Comparison of ENCODE assay signal across 12 cellular contexts in genomic region chr5:54524704-54525103, GRCh38. TPM values are rescaled to one million over a fixed set of nuclear protein-coding genes. Genes with fewer than 3 reads are reported as not detected.
DNase-seq lines count a peak whose midpoint lies in the region; ATAC-seq and TF ChIP-seq lines count a peak whose summit lies in the region.
"Had no signal": no experiment of that assay in that cellular context is flagged by ENCODE, and none has a peak within 500 bp of the region (broad histone marks: within the 10 kb centered on the region; RNA-seq: fewer than 3 reads in every experiment).

No MANE protein-coding gene starts in this region.

- TF ChIP-seq CTCF in CD8-positive, alpha-beta T cell (IDR thresholded peaks at IDR 0.05) = no peak

- peaks cover 13% of the 10 kb centered on the region for H3K36me3 Mint-ChIP-seq in CD8-positive, alpha-beta T cell

- H3K4me1 Mint-ChIP-seq in CD8-positive, alpha-beta T cell (ENCODE audit: low read depth) = peaks cover 18% of the 10 kb centered on the region

- H3K27me3 ChIP-seq in MG63 (no peaks in the 10 kb centered on the region), duodenal mucosa (ENCODE audit: control insufficient read depth in 1 of 2, insufficient read depth in 2 of 2, low read length in 2 of 2) (no peaks in the 10 kb centered on the region)
- H3K27me3 ChIP-seq in CD8-positive, alpha-beta T cell (ENCODE audit: insufficient read depth, low read length) = no peaks in the 10 kb centered on the region

- H3K9me3 ChIP-seq in MG63 (no peaks in the 10 kb centered on the region), duodenal mucosa (ENCODE audit: control insufficient read depth in 1 of 2, low read length in 2 of 2) (no peaks in the 10 kb centered on the region)
- H3K9me3 ChIP-seq in CD8-positive, alpha-beta T cell (ENCODE audit: low read length) = no peaks in the 10 kb centered on the region

- CTCF ChIA-PET in CD8-positive, alpha-beta T cell (lab: Charles Lee) = interaction anchor here (1.0 to 4.6 kb wide), 4 partner anchors 13 to 343 kb away, joined by 3 to 23 read pairs (median 3); no protein-coding TSS in a partner anchor

- H3K9ac ChIP-seq in duodenal mucosa (ENCODE audit: low read depth in 1 of 2, low read length in 2 of 2) = peak overlapping the region; percentile 35 to 46

- H3K27me3 Mint-ChIP-seq in CD8-positive, alpha-beta T cell (ENCODE audit: low read depth) = no peaks in the 10 kb centered on the region

- DNase-seq in MG63 = peak; percentile 88
- DNase-seq in mucosa of gallbladder (ENCODE audit: low spot score) = peak; percentile 23
- DNase-seq in substantia nigra (lab: John Stamatoyannopoulos, UW) = peak in 14 of 49 donors; percentile 24 to 59 (median 35)
- DNase-seq in CD8-positive, alpha-beta T cell = no peak
- DNase-seq in NCI-H2081 (lab: John Stamatoyannopoulos, UW) = no peak
- no peak for DNase-seq in GM19238 (ENCODE audit: insufficient read length, low spot score)
- DNase-seq: activated T-cell treated with anti-CD3 and anti-CD28 coated beads, Interleukin-2, amount 50 U/mL, for 48 hours; NCI-H226 had no signal

- peaks cover 81 to 87% of the 10 kb centered on the region in 2 donors for H3K4me1 ChIP-seq in duodenal mucosa (ENCODE audit: control insufficient read depth in 1 of 2, insufficient read depth in 2 of 2, low read length in 2 of 2)
- peaks cover 69% of the 10 kb centered on the region for H3K4me1 ChIP-seq in CD8-positive, alpha-beta T cell (ENCODE audit: insufficient read depth, low read length)

- intact Hi-C loops in CD8-positive, alpha-beta T cell (cut with DNase I, micrococcal nuclease) = loop anchor here in 1 of 2 experiments (5.0 kb wide), 1 partner anchor 33 kb away; no protein-coding TSS in a partner anchor

- H3K27ac ChIP-seq in duodenal mucosa (ENCODE audit: low read depth, low read length) (peak overlapping the region; percentile 53), substantia nigra (ENCODE audit: low read depth, low read length, poor library complexity, severe bottlenecking) (peak overlapping the region; percentile 13)
- H3K27ac ChIP-seq in CD8-positive, alpha-beta T cell (ENCODE audit: low read depth, low read length) = no peak overlapping the region

- no peak for ATAC-seq in CD8-positive, alpha-beta T cell
- ATAC-seq in HG02884 (IDR thresholded peaks at IDR 0.05; ENCODE audit: unreplicated experiment) = no peak
- ATAC-seq: WTC11 had no signal

- H3K27ac Mint-ChIP-seq in CD8-positive, alpha-beta T cell = no peak overlapping the region
- H3K27ac Mint-ChIP-seq: WTC11 had no signal

- no peaks in the 10 kb centered on the region for H3K9me3 Mint-ChIP-seq in CD8-positive, alpha-beta T cell
- H3K9me3 Mint-ChIP-seq: neural crest cell, WTC11 had no signal

- POLR2A ChIA-PET in CD8-positive, alpha-beta T cell (lab: Charles Lee) = interaction anchor here (0.5 to 1.2 kb wide), 4 partner anchors 8 to 214 kb away, joined by 3 read pairs; partner anchors contain the start of gene ARL15

- no peak overlapping the region for H3K4me3 Mint-ChIP-seq in CD8-positive, alpha-beta T cell
- H3K4me3 Mint-ChIP-seq: neural crest cell, WTC11 had no signal

- H3K36me3 ChIP-seq in MG63 (peaks cover 53% of the 10 kb centered on the region), duodenal mucosa (ENCODE audit: control insufficient read depth in 1 of 2, insufficient read depth in 2 of 2, low read length in 2 of 2) (no peaks in the 10 kb centered on the region)
- H3K36me3 ChIP-seq in CD8-positive, alpha-beta T cell (ENCODE audit: insufficient read depth, low read length) = no peaks in the 10 kb centered on the region

- H3K4me3 ChIP-seq in MG63 (peak overlapping the region; percentile 16), duodenal mucosa (ENCODE audit: low read depth in 1 of 2, low read length in 2 of 2) (peak overlapping the region; percentile 38 to 52)
- H3K4me3 ChIP-seq in CD8-positive, alpha-beta T cell (ENCODE audit: low read depth, low read length) = no peak overlapping the region

RNA-seq across cellular contexts. Expression of gene SNX18, which starts 7.1 kb away (rescaled TPM):
- 40.1 and 41.3 TPM in 2 replicates for total RNA-seq in MG63 (2014; rRNA removed; shearing (Covaris generic); ENCODE audit: low replicate concordance)
- 49.9 TPM for total RNA-seq in mucosa of gallbladder
- 10 to 100 TPM; 12.7 to 12.9 TPM for total RNA-seq in CD8-positive, alpha-beta T cell

Comparison
In these comparisons a context has a peak if more than half of its experiments do, and no peak if none do; other contexts are left out.
1. DNase-seq: peak in MG63 (single experiment) and mucosa of gallbladder (single experiment); none in CD8-positive, alpha-beta T cell (0 of 7), NCI-H2081 (0 of 2) and GM19238 (single experiment).